Comparison of ENCODE assay signal across 8 cellular contexts in genomic region chr10:3468919-3469638, GRCh38.
DNase-seq lines count a peak whose midpoint lies in the region; ATAC-seq, FAIRE-seq and TF ChIP-seq lines count a peak whose summit lies in the region.

No MANE protein-coding gene starts in this region.

- H2AFZ ChIP-seq in H1 (ENCODE audit: low read length) (0 out of 2 replicates have a peak overlapping the region, but pooled peaks have one; percentile 67), neural progenitor cell (replicated peaks) (no peak overlapping the region)

- CTCF ChIA-PET in activated CD4-positive, alpha-beta T cell treated with anti-CD3 and anti-CD28 coated beads, Interleukin-2, amount 10 ng/mL, durations not matched to agents 7 days and 5 days (lab: Charles Lee) = interaction anchor here (0.6 kb wide), 3 partner anchors 15 to 98 kb away, joined by 3 read pairs; no protein-coding TSS in a partner anchor
- CTCF ChIA-PET in H1 (lab: Charles Lee; ENCODE audit: partially characterized antibody) = interaction anchor here (0.5 to 1.5 kb wide), 3 partner anchors 8 to 489 kb away, joined by 3 to 5 read pairs (median 3); no protein-coding TSS in a partner anchor

- H3K4me3 Mint-ChIP-seq in activated CD4-positive, alpha-beta T cell treated with anti-CD3 and anti-CD28 coated beads, Interleukin-2, amount 10 ng/mL, durations not matched to agents 7 days and 5 days = peak overlapping the region; percentile 28
- no peak overlapping the region for H3K4me3 Mint-ChIP-seq in neural progenitor cell

- no peaks in the 10 kb centered on the region for H3K36me3 Mint-ChIP-seq in activated CD4-positive, alpha-beta T cell treated with anti-CD3 and anti-CD28 coated beads, Interleukin-2, amount 10 ng/mL, durations not matched to agents 7 days and 5 days (ENCODE audit: low read depth)
- no peaks in the 10 kb centered on the region for H3K36me3 Mint-ChIP-seq in neural progenitor cell

- DNase-seq in activated CD4-positive, alpha-beta T cell treated with anti-CD3 and anti-CD28 coated beads, Interleukin-2, amount 10 ng/mL, durations not matched to agents 7 days and 5 days = no peak
- no peak for DNase-seq in activated CD4-positive, alpha-beta T cell treated with anti-CD3 and anti-CD28 coated beads, Interleukin-2, amount 50 U/mL, for 4 hours
- no peak for DNase-seq in Peyer's patch
- no peak for DNase-seq in H1 (ENCODE audit: low read depth in 1 of 2, low spot score in 2 of 2)
- peak; percentile 27 for DNase-seq in neural progenitor cell (ENCODE audit: low spot score)
- no peak for DNase-seq in HK-2 (ENCODE audit: unreplicated experiment)

- no peak overlapping the region for H3K4ac ChIP-seq in H1 (replicated peaks; ENCODE audit: insufficient read length, low read depth, low read length)

- no peaks in the 10 kb centered on the region; the same call in 1 of the 2 replicates for H3K79me1 ChIP-seq in H1 (ENCODE audit: low read depth, low read length)

- no peaks in the 10 kb centered on the region for H3K23me2 ChIP-seq in H1 (ENCODE audit: low read depth, low read length)

- H2BK5ac ChIP-seq in H1 (ENCODE audit: low read depth, low read length) = peak overlapping the region; percentile 71

- peak overlapping the region; percentile 62 for H2BK120ac ChIP-seq in H1 (replicated peaks; ENCODE audit: low read depth, low read length)

- H3K9me3 ChIP-seq in Peyer's patch = no peaks in the 10 kb centered on the region
- no peaks in the 10 kb centered on the region for H3K9me3 ChIP-seq in H1 (ENCODE audit: insufficient read depth in 2 of 2, low read depth in 1 of 2, low read length in 1 of 2)
- no peaks in the 10 kb centered on the region for H3K9me3 ChIP-seq in neural progenitor cell (ENCODE audit: low read depth)

- H3K9me3 Mint-ChIP-seq in activated CD4-positive, alpha-beta T cell treated with anti-CD3 and anti-CD28 coated beads, Interleukin-2, amount 10 ng/mL, durations not matched to agents 7 days and 5 days = no peaks in the 10 kb centered on the region
- peaks cover 8% of the 10 kb centered on the region for H3K9me3 Mint-ChIP-seq in neural progenitor cell

- H2AK5ac ChIP-seq in H1 (ENCODE audit: low read depth, low read length) = no peak overlapping the region

- TF ChIP-seq RAD21 in H1 (IDR thresholded peaks at IDR 0.05 in 1 of 2, conservative IDR thresholded peaks at IDR 0.05 in 1 of 2; ENCODE audit: low read depth in 2 of 2, low read length in 2 of 2) = no peak

- TF ChIP-seq EP300 in H1 (IDR thresholded peaks at IDR 0.05; ENCODE audit: borderline replicate concordance in 1 of 2, low read depth in 2 of 2, low read length in 2 of 2) = no peak

- no peak overlapping the region for H2BK20ac ChIP-seq in H1 (ENCODE audit: low read length)

- TF ChIP-seq POLR2A in Peyer's patch (IDR thresholded peaks at IDR 0.05) (no peak), H1 (IDR thresholded peaks at IDR 0.05; ENCODE audit: control extremely low read depth in 1 of 2, low read depth in 2 of 2, low read length in 2 of 2) (no peak)

- no peak overlapping the region for H3K9ac ChIP-seq in H1 (replicated peaks in 1 of 4; ENCODE audit: extremely low read depth in 1 of 4, low read depth in 3 of 4, low read length in 3 of 4)
- H3K9ac ChIP-seq in neural progenitor cell = no peak overlapping the region

- H3K27me3 Mint-ChIP-seq in activated CD4-positive, alpha-beta T cell treated with anti-CD3 and anti-CD28 coated beads, Interleukin-2, amount 10 ng/mL, durations not matched to agents 7 days and 5 days = peaks cover 1% of the 10 kb centered on the region
- peaks cover 6% of the 10 kb centered on the region for H3K27me3 Mint-ChIP-seq in neural progenitor cell (ENCODE audit: insufficient read depth, low read depth)

- FAIRE-seq in H1 (lab: Jason Lieb, UNC) = no peak

- no peak overlapping the region for H3K14ac ChIP-seq in H1 (ENCODE audit: insufficient read length)

- H3K56ac ChIP-seq in H1 (replicated peaks; ENCODE audit: insufficient read length, low read depth, low read length) = no peak overlapping the region

- H2BK15ac ChIP-seq in H1 (ENCODE audit: low read length) = no peak overlapping the region

- H3K4me1 ChIP-seq in Peyer's patch (peaks cover 0 to 20% (median 3%) of the 10 kb centered on the region in 4 donors), H1 (replicated peaks in 1 of 4; ENCODE audit: control insufficient read depth in 3 of 4, insufficient read depth in 4 of 4, low read length in 3 of 4) (peaks cover 0 to 6% (median 2%) of the 10 kb centered on the region in 4 experiments; a peak in 3 of 7 replicates), neural progenitor cell (peaks cover 28% of the 10 kb centered on the region)

- H2BK12ac ChIP-seq in H1 (ENCODE audit: low read depth, low read length) = peak overlapping the region; percentile 92; the same call in 1 of the 2 replicates

- H3K4me2 ChIP-seq in H1 (ENCODE audit: insufficient read depth in 1 of 2, low read depth in 2 of 2, low read length in 2 of 2) (no peak overlapping the region), neural progenitor cell (peak overlapping the region; percentile 5)

- H3K18ac ChIP-seq in H1 (ENCODE audit: extremely low read depth, low read length) = no peak overlapping the region

- POLR2A ChIA-PET in activated CD4-positive, alpha-beta T cell treated with anti-CD3 and anti-CD28 coated beads, Interleukin-2, amount 10 ng/mL, durations not matched to agents 7 days and 5 days (lab: Charles Lee) = no interaction called here
- POLR2A ChIA-PET in H1 (lab: Charles Lee; ENCODE audit: partially characterized antibody) = interaction anchor here (1.0 kb wide), 1 partner anchor 8 kb away, joined by 3 read pairs; no protein-coding TSS in a partner anchor

- TF ChIP-seq CTCF in Peyer's patch (IDR thresholded peaks at IDR 0.05) (no peak), H1 (IDR thresholded peaks at IDR 0.05; ENCODE audit: control extremely low read depth in 1 of 3, insufficient read depth in 1 of 3, low read depth in 1 of 3, low read length in 3 of 3) (no peak), neural progenitor cell (IDR thresholded peaks at IDR 0.05) (no peak)

- H3F3A ChIP-seq in neural progenitor cell (ENCODE audit: low read depth) = peaks cover 15% of the 10 kb centered on the region

- 0 out of 2 replicates have a peak overlapping the region, but pooled peaks have one; percentile 29 for H4K8ac ChIP-seq in H1 (ENCODE audit: extremely low read depth, insufficient read depth, low read length)

- H3K4me1 Mint-ChIP-seq in activated CD4-positive, alpha-beta T cell treated with anti-CD3 and anti-CD28 coated beads, Interleukin-2, amount 10 ng/mL, durations not matched to agents 7 days and 5 days = peaks cover 57% of the 10 kb centered on the region
- H3K4me1 Mint-ChIP-seq in neural progenitor cell = peaks cover 64% of the 10 kb centered on the region

- H3K27me3 ChIP-seq in Peyer's patch = no peaks in the 10 kb centered on the region
- H3K27me3 ChIP-seq in H1 (replicated peaks in 1 of 4; ENCODE audit: control insufficient read depth in 3 of 4, extremely low read depth in 1 of 4, insufficient read depth in 3 of 4, low read length in 3 of 4) = no peaks in the 10 kb centered on the region
- H3K27me3 ChIP-seq in neural progenitor cell = no peaks in the 10 kb centered on the region

- H3K36me3 ChIP-seq in Peyer's patch (no peaks in the 10 kb centered on the region), H1 (ENCODE audit: control insufficient read depth in 2 of 4, insufficient read depth in 4 of 4, low read length in 3 of 4) (no peaks in the 10 kb centered on the region), neural progenitor cell (no peaks in the 10 kb centered on the region)

- H3K27ac ChIP-seq in Peyer's patch (peak overlapping the region; percentile 46 to 88 (median 74)), H1 (ENCODE audit: low read depth, low read length) (no peak overlapping the region), neural progenitor cell (no peak overlapping the region)

- H3K4me3 ChIP-seq in Peyer's patch (no peak overlapping the region), H1 (ENCODE audit: extremely low read depth in 1 of 4, insufficient read depth in 2 of 4, low read depth in 3 of 4, low read length in 4 of 4) (no peak overlapping the region), neural progenitor cell (no peak overlapping the region)

- no peak overlapping the region for H3K23ac ChIP-seq in H1 (ENCODE audit: insufficient read length)

- 91% methylated on average over 11 of the region's 12 CpGs; no CpG with 5 or more reads in 1 of the 2 experiments for WGBS in H1 (ENCODE audit: extremely low coverage in 1 of 2, insufficient coverage in 1 of 2, insufficient read length in 1 of 2, insufficient replicate concordance in 2 of 2, low coverage in 1 of 2, low lambda C conversion rate in 2 of 2, missing lambda C conversion rate in 1 of 2), 2 experiments

- H4K5ac ChIP-seq in H1 (ENCODE audit: insufficient read length, low read depth, low read length) = peak overlapping the region; percentile 5

- ATAC-seq in GM21360 (IDR thresholded peaks at IDR 0.05; ENCODE audit: unreplicated experiment) = no peak
- ATAC-seq in HG03571 (IDR thresholded peaks at IDR 0.05; ENCODE audit: unreplicated experiment) = no peak

- H4K91ac ChIP-seq in H1 (replicated peaks; ENCODE audit: insufficient read length, low read length) = peak overlapping the region; percentile 69

- H3K27ac Mint-ChIP-seq in activated CD4-positive, alpha-beta T cell treated with anti-CD3 and anti-CD28 coated beads, Interleukin-2, amount 10 ng/mL, durations not matched to agents 7 days and 5 days = peak overlapping the region; percentile 77
- H3K27ac Mint-ChIP-seq in neural progenitor cell = peak overlapping the region; percentile 22

- no peaks in the 10 kb centered on the region for H3K79me2 ChIP-seq in H1 (ENCODE audit: control insufficient read depth in 1 of 2, insufficient read depth in 2 of 2, low read length in 2 of 2)
- H3K79me2 ChIP-seq in neural progenitor cell (ENCODE audit: low read depth) = no peaks in the 10 kb centered on the region

- no peaks in the 10 kb centered on the region for H4K20me1 ChIP-seq in H1 (replicated peaks in 1 of 2; ENCODE audit: control insufficient read depth in 1 of 2, insufficient read depth in 2 of 2, low read length in 2 of 2)
- H4K20me1 ChIP-seq in neural progenitor cell (ENCODE audit: low read depth) = no peaks in the 10 kb centered on the region

TF ChIP-seq in H1, 55 proteins besides CTCF, POLR2A, EP300 and RAD21:
- no peak for TF ChIP-seq POU5F1 (IDR thresholded peaks at IDR 0.05; ENCODE audit: low read depth, low read length)
- no peak for TF ChIP-seq SIX5 (IDR thresholded peaks at IDR 0.05; ENCODE audit: low read depth, low read length)
- no peak for TF ChIP-seq CHD1 (IDR thresholded peaks at IDR 0.05; ENCODE audit: low read depth, low read length)
- TF ChIP-seq ATF3 (IDR thresholded peaks at IDR 0.05; ENCODE audit: insufficient read depth, low read depth, low read length) = no peak
- no peak for TF ChIP-seq NRF1 (IDR thresholded peaks at IDR 0.05; ENCODE audit: low read depth, low read length)

Comparison
In these comparisons a context has a peak if more than half of its experiments do, and no peak if none do; other contexts are left out.
1. H3K27ac ChIP-seq: peak in Peyer's patch (4 of 4); none in H1 (single experiment) and neural progenitor cell (single experiment).